Comparison of ENCODE assay signal across 12 cellular contexts in the genomic region with DNA sequence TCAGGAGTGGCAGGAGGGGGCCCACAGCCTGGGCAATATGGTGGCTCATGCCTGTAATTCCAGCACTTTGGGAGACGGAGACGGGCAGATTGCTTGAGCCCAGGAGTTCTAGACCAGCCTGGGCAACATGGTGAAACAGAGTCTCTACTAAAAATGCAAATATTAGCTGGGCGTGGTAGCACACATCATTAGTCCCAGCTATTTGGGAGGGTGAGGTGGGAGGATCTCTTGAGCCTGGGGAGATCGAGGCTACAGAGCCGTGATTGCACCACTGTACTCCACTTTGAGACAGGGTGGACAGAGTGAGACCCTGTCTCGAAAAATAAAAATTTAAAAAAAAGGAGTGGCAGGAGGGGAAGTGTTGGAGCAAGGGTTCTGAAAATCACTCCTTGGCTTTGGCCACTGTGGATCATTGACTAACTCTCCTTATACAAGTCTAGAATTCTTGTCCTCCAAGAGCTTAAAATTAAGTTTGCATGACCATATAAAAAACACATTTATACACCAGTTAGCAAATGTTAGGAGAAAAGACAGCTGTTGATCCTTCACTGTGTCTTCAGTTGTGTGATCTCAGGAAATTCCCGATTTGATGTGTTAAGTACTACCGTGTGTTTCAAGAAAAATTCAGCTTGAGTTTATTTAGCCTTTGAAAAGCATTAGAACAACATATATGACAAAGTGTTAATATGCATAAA. TPM values are rescaled to one million over a fixed set of nuclear protein-coding genes. Genes with fewer than 3 reads are reported as not detected.
DNase-seq lines count a peak whose midpoint lies in the region; ATAC-seq and TF ChIP-seq lines count a peak whose summit lies in the region.
"Had no signal": no experiment of that assay in that cellular context is flagged by ENCODE, and none has a peak within 500 bp of the region (broad histone marks: within the 10 kb centered on the region; RNA-seq: fewer than 3 reads in every experiment).

No MANE protein-coding gene starts in this region.

- no peaks in the 10 kb centered on the region for H3K9me2 ChIP-seq in OCI-LY1 (ENCODE audit: low read depth, low read length)

- H3K27me3 Mint-ChIP-seq in Calu3 (ENCODE audit: unreplicated experiment) (no peaks in the 10 kb centered on the region), endothelial cell (ENCODE audit: unreplicated experiment) (peaks cover 14% of the 10 kb centered on the region), neural progenitor cell (ENCODE audit: insufficient read depth, low read depth) (peaks cover 6% of the 10 kb centered on the region)

- H4K20me1 ChIP-seq in OCI-LY1 (ENCODE audit: insufficient read depth, low read length) = no peaks in the 10 kb centered on the region
- H4K20me1 ChIP-seq in neural progenitor cell (ENCODE audit: low read depth) = peaks cover 17% of the 10 kb centered on the region

- ATAC-seq in GM21390 (IDR thresholded peaks at IDR 0.05; ENCODE audit: unreplicated experiment) = no peak

- H3K4me3 Mint-ChIP-seq in Calu3 (ENCODE audit: low read depth, unreplicated experiment) (no peak overlapping the region), endothelial cell (ENCODE audit: unreplicated experiment) (peak overlapping the region; percentile 89), neural progenitor cell (peak overlapping the region; percentile 86)

- peak overlapping the region; percentile 99 for H3K4me3 ChIP-seq in OCI-LY1 (ENCODE audit: low read depth, low read length, poor library complexity, severe bottlenecking)
- H3K4me3 ChIP-seq in neural progenitor cell = no peak overlapping the region

- peak overlapping the region; percentile 82; the same call in 1 of the 2 replicates for H3K9ac ChIP-seq in OCI-LY1 (ENCODE audit: low read length)
- H3K9ac ChIP-seq in neural progenitor cell = no peak overlapping the region

- H3K27me3 ChIP-seq in OCI-LY1 (ENCODE audit: insufficient read depth, low read length) (no peaks in the 10 kb centered on the region), neural progenitor cell (peaks cover 13% of the 10 kb centered on the region)

- no peaks in the 10 kb centered on the region for H3K9me3 ChIP-seq in OCI-LY1 (ENCODE audit: low read length)
- no peaks in the 10 kb centered on the region for H3K9me3 ChIP-seq in neural progenitor cell (ENCODE audit: low read depth)

- H3K4me2 ChIP-seq in OCI-LY1 (ENCODE audit: low read length) = peak overlapping the region; percentile 74
- no peak overlapping the region for H3K4me2 ChIP-seq in neural progenitor cell

- DNase-seq in Calu3 = no peak
- DNase-seq in endothelial cell (ENCODE audit: low spot score) = no peak
- DNase-seq in neural progenitor cell (ENCODE audit: low spot score) = no peak
- no peak for DNase-seq in DMS 273 treated with DMSO at 0.1 percent for 48 hours (lab: John Stamatoyannopoulos, UW)
- DNase-seq in activated CD4-positive, CD25-positive, alpha-beta regulatory T cell (lab: John Stamatoyannopoulos, UW) = no peak
- no peak for DNase-seq in NCI-H446 treated with DMSO at 0.1 percent for 48 hours (lab: John Stamatoyannopoulos, UW)
- DNase-seq: anterior cingulate cortex, NCI-H446, SIG-M5 had no signal

- H3K79me2 ChIP-seq in OCI-LY1 (ENCODE audit: insufficient read depth, low read length) = peaks cover 26% of the 10 kb centered on the region
- peaks cover 26% of the 10 kb centered on the region for H3K79me2 ChIP-seq in neural progenitor cell (ENCODE audit: low read depth)

- H3K4me1 Mint-ChIP-seq in Calu3 (ENCODE audit: low read depth, unreplicated experiment) (peaks cover 56% of the 10 kb centered on the region), endothelial cell (ENCODE audit: unreplicated experiment) (peaks cover 30% of the 10 kb centered on the region), neural progenitor cell (peaks cover 49% of the 10 kb centered on the region)

- no peak overlapping the region for H2AFZ ChIP-seq in OCI-LY1 (ENCODE audit: low read length)
- no peak overlapping the region for H2AFZ ChIP-seq in neural progenitor cell (replicated peaks)

- peaks cover 74% of the 10 kb centered on the region for H3K36me3 Mint-ChIP-seq in Calu3 (ENCODE audit: insufficient read depth, unreplicated experiment)
- H3K36me3 Mint-ChIP-seq in endothelial cell (ENCODE audit: low read depth, unreplicated experiment) = peaks cover 4% of the 10 kb centered on the region
- peaks cover 9% of the 10 kb centered on the region for H3K36me3 Mint-ChIP-seq in neural progenitor cell

- intact Hi-C loops in Calu3 (cut with micrococcal nuclease; ENCODE audit: unreplicated experiment) = loop anchor here (2.0 kb wide), 1 partner anchor 110 kb away; a partner anchor contains a TSS

- no peak for TF ChIP-seq CTCF in Calu3 (IDR thresholded peaks at IDR 0.05; ENCODE audit: unreplicated experiment)
- TF ChIP-seq CTCF in OCI-LY1 (IDR thresholded peaks at IDR 0.05; ENCODE audit: low read length) = no peak
- no peak for TF ChIP-seq CTCF in endothelial cell (IDR thresholded peaks at IDR 0.05; ENCODE audit: unreplicated experiment)
- TF ChIP-seq CTCF in neural progenitor cell (IDR thresholded peaks at IDR 0.05) = no peak

- H3K27ac Mint-ChIP-seq in Calu3 (ENCODE audit: unreplicated experiment) (peak overlapping the region; percentile 100), endothelial cell (ENCODE audit: unreplicated experiment) (no peak overlapping the region), neural progenitor cell (peak overlapping the region; percentile 96)

- BruUV-seq in Calu3 (replicated peaks; lab: Mats Ljungman, UMichigan) = no TSS peak

- H3F3A ChIP-seq in OCI-LY1 (ENCODE audit: insufficient read depth, low read length) (peaks cover 14% of the 10 kb centered on the region), neural progenitor cell (ENCODE audit: low read depth) (peaks cover 41% of the 10 kb centered on the region)

- H3K4me1 ChIP-seq in OCI-LY1 (ENCODE audit: insufficient read depth, low read length, severe bottlenecking) (peaks cover 55% of the 10 kb centered on the region), neural progenitor cell (peaks cover 25% of the 10 kb centered on the region)

- CTCF ChIA-PET in Calu3 (lab: Charles Lee) = no interaction called here

- no peaks in the 10 kb centered on the region for H3K9me3 Mint-ChIP-seq in Calu3 (ENCODE audit: low read depth, unreplicated experiment)
- no peaks in the 10 kb centered on the region for H3K9me3 Mint-ChIP-seq in endothelial cell (ENCODE audit: unreplicated experiment)
- H3K9me3 Mint-ChIP-seq in neural progenitor cell = no peaks in the 10 kb centered on the region
- H3K9me3 Mint-ChIP-seq: endodermal cell had no signal

- peaks cover 18% of the 10 kb centered on the region for H3K36me3 ChIP-seq in OCI-LY1 (ENCODE audit: insufficient read depth, low read length)
- H3K36me3 ChIP-seq in neural progenitor cell = no peaks in the 10 kb centered on the region

- peak overlapping the region; percentile 94 for H3K27ac ChIP-seq in OCI-LY1 (ENCODE audit: low read depth, low read length, poor library complexity, severe bottlenecking)
- no peak overlapping the region for H3K27ac ChIP-seq in neural progenitor cell

RNA-seq across cellular contexts. Expression of a gene that starts 2.3 kb away (rescaled TPM):
- total RNA-seq in Calu3 (2022) (50.7 and 53.6 TPM in 2 replicates), endothelial cell (ENCODE audit: unreplicated experiment) (24.0 TPM), neural progenitor cell (ENCODE audit: low replicate concordance) (123 and 156 TPM in 2 replicates)
